32 cellular contexts compared by ENCODE assay signal in genomic region chr3:141812091-141812490, GRCh38. TPM values are rescaled to one million over a fixed set of nuclear protein-coding genes. Genes with fewer than 3 reads are reported as not detected.
A peak's percentile ranks its signal among the peaks of the same experiment; 100 is the strongest.
DNase-seq lines count a peak whose midpoint lies in the region; ATAC-seq and TF ChIP-seq lines count a peak whose summit lies in the region.
"Had no signal": no experiment of that assay in that cellular context is flagged by ENCODE, and none has a peak within 500 bp of the region (broad histone marks: within the 10 kb centered on the region; RNA-seq: fewer than 3 reads in every experiment).

No MANE protein-coding gene starts in this region.

- no peaks in the 10 kb centered on the region for H3K27me3 ChIP-seq in uterus
- H3K27me3 ChIP-seq: ascending aorta, testis had no signal

- H3K36me3 ChIP-seq in uterus, result no peaks in the 10 kb centered on the region
- H3K36me3 ChIP-seq: ascending aorta, neutrophil, prostate gland had no signal

- in situ Hi-C loops in astrocyte of the spinal cord (cut with HindIII; ENCODE audit: low sequenced_read_pairs), result no loop called here

- CTCF ChIA-PET in activated CD4-positive, alpha-beta memory T cell treated with anti-CD3 and anti-CD28 coated beads for 36 hours (lab: Charles Lee), result no interaction called here

- peaks cover 7% of the 10 kb centered on the region for H3K27me3 Mint-ChIP-seq in activated CD4-positive, alpha-beta memory T cell treated with anti-CD3 and anti-CD28 coated beads for 36 hours

- POLR2A ChIA-PET in activated CD4-positive, alpha-beta memory T cell treated with anti-CD3 and anti-CD28 coated beads for 36 hours (lab: Charles Lee), result no interaction called here

- H3K4me1 ChIP-seq in uterus, result no peaks in the 10 kb centered on the region
- H3K4me1 ChIP-seq: ascending aorta, prostate gland, testis had no signal

- TF ChIP-seq CTCF in astrocyte of the spinal cord (IDR thresholded peaks at IDR 0.05; ENCODE audit: low read depth, low read length) (no peak), uterus (IDR thresholded peaks at IDR 0.05) (no peak)

- H3K4me3 ChIP-seq in astrocyte of the spinal cord (ENCODE audit: low read depth, low read length) (no peak overlapping the region), uterus (no peak overlapping the region)
- H3K4me3 ChIP-seq: ascending aorta, prostate gland, testis had no signal

- DNase-seq in NCI-H2107 treated with DMSO at 0.1 percent for 48 hours (lab: John Stamatoyannopoulos, UW; ENCODE audit: unreplicated experiment), result peak; percentile 77
- no peak for DNase-seq in NCI-H2107 (lab: John Stamatoyannopoulos, UW)
- DNase-seq in NCI-H2171 treated with DMSO at 0.1 percent for 48 hours (lab: John Stamatoyannopoulos, UW), result peak; percentile 74
- DNase-seq in astrocyte of the spinal cord (ENCODE audit: low read depth, low spot score), result peak; percentile 79
- DNase-seq in uterus, result no peak
- no peak for DNase-seq in activated CD4-positive, alpha-beta memory T cell treated with anti-CD3 and anti-CD28 coated beads for 36 hours
- DNase-seq: activated CD4-positive, CD25-positive, alpha-beta regulatory T cell treated with anti-CD3 and anti-CD28 coated beads, Interleukin-2, amount 50 U/mL, for 72 hours; activated effector memory CD4-positive, alpha-beta T cell treated with Interleukin-2 at 50 U/mL for 16 hours; activated naive CD8-positive, alpha-beta T cell treated with anti-CD3 and anti-CD28 coated beads, Interleukin-2, amount 10 ng/mL, durations not matched to agents 7 days and 5 days; activated T-cell treated with anti-CD3 and anti-CD28 coated beads for 4 hours; AML-193; hypothalamus; immature natural killer cell; left colon; mesenchymal stem cell; NCI-H1105; NCI-H774; SK-N-SH; stimulated activated naive CD4-positive, alpha-beta T cell; T-helper 2 cell; testis had no signal

- H3K4me1 Mint-ChIP-seq in activated CD4-positive, alpha-beta memory T cell treated with anti-CD3 and anti-CD28 coated beads for 36 hours (ENCODE audit: low read depth), result no peaks in the 10 kb centered on the region
- H3K4me1 Mint-ChIP-seq: immature natural killer cell had no signal

- no peak overlapping the region for H3K27ac Mint-ChIP-seq in activated CD4-positive, alpha-beta memory T cell treated with anti-CD3 and anti-CD28 coated beads for 36 hours
- H3K27ac Mint-ChIP-seq: activated naive CD8-positive, alpha-beta T cell treated with anti-CD3 and anti-CD28 coated beads, Interleukin-2, amount 10 ng/mL, durations not matched to agents 7 days and 5 days; IgD-negative memory B cell; immature natural killer cell had no signal

- H3K9me3 Mint-ChIP-seq in activated CD4-positive, alpha-beta memory T cell treated with anti-CD3 and anti-CD28 coated beads for 36 hours, result peaks cover 5% of the 10 kb centered on the region

- H3K36me3 Mint-ChIP-seq in activated CD4-positive, alpha-beta memory T cell treated with anti-CD3 and anti-CD28 coated beads for 36 hours, result no peaks in the 10 kb centered on the region

- ATAC-seq in HG03354 (IDR thresholded peaks at IDR 0.05; ENCODE audit: poor library complexity, severe bottlenecking, unreplicated experiment) (no peak), HG03095 (IDR thresholded peaks at IDR 0.05; ENCODE audit: unreplicated experiment) (no peak)
- ATAC-seq: left colon had no signal

- intact Hi-C loops in uterus (cut with DNase I; ENCODE audit: low total_unique reads), result no loop called here
- intact Hi-C loops in activated CD4-positive, alpha-beta memory T cell treated with anti-CD3 and anti-CD28 coated beads for 36 hours (cut with micrococcal nuclease), result no loop called here

- no peak overlapping the region for H3K4me3 Mint-ChIP-seq in activated CD4-positive, alpha-beta memory T cell treated with anti-CD3 and anti-CD28 coated beads for 36 hours
- H3K4me3 Mint-ChIP-seq: activated naive CD8-positive, alpha-beta T cell treated with anti-CD3 and anti-CD28 coated beads, Interleukin-2, amount 10 ng/mL, durations not matched to agents 7 days and 5 days; immature natural killer cell had no signal

- no peaks in the 10 kb centered on the region for H3K9me3 ChIP-seq in uterus
- H3K9me3 ChIP-seq: ascending aorta, neutrophil, prostate gland, SK-N-SH, testis had no signal

- H3K27ac ChIP-seq in uterus, result no peak overlapping the region
- H3K27ac ChIP-seq: ascending aorta, neutrophil, prostate gland, RWPE1, testis had no signal

- no peak for TF ChIP-seq POLR2A in uterus (IDR thresholded peaks at IDR 0.05)

RNA-seq across cellular contexts. Expression of gene GRK7, which starts 48.9 kb away (rescaled TPM):
- total RNA-seq in uterus, result under 1 TPM in 2 of 4 donors, not detected in 2; 0.14 to 0.18 TPM
- not detected for total RNA-seq in activated CD4-positive, alpha-beta memory T cell treated with anti-CD3 and anti-CD28 coated beads for 36 hours
- total RNA-seq: A172; activated naive CD8-positive, alpha-beta T cell treated with anti-CD3 and anti-CD28 coated beads, Interleukin-2, amount 10 ng/mL, durations not matched to agents 7 days and 5 days; ascending aorta; endothelial cell of umbilical vein; G401; H4; left colon had no signal

Comparison
In these comparisons a context has a peak if more than half of its experiments do, and no peak if none do; other contexts are left out.
1. DNase-seq: peak in NCI-H2107 treated with DMSO at 0.1 percent for 48 hours (single experiment), NCI-H2171 treated with DMSO at 0.1 percent for 48 hours (single experiment) and astrocyte of the spinal cord (single experiment); none in NCI-H2107 (single experiment), uterus (0 of 2) and activated CD4-positive, alpha-beta memory T cell treated with anti-CD3 and anti-CD28 coated beads for 36 hours (single experiment).